ENCODE assay signal across 11 cellular contexts in genomic region chr1:109299087-109299983, GRCh38. TPM values are rescaled to one million over a fixed set of nuclear protein-coding genes. Genes with fewer than 3 reads are reported as not detected.
DNase-seq lines count a peak whose midpoint lies in the region; ATAC-seq and TF ChIP-seq lines count a peak whose summit lies in the region.
"Had no signal": no experiment of that assay in that cellular context is flagged by ENCODE, and none has a peak within 500 bp of the region (broad histone marks: within the 10 kb centered on the region; RNA-seq: fewer than 3 reads in every experiment).

No MANE protein-coding gene starts in this region.

- no peaks in the 10 kb centered on the region for H3K27me3 ChIP-seq in PC-3 (ENCODE audit: low read length)
- peaks cover 0 to 2% (median 0%) of the 10 kb centered on the region in 4 donors for H3K27me3 ChIP-seq in esophagus squamous epithelium

- intact Hi-C loops in PC-3 (cut with micrococcal nuclease) (no loop called here), esophagus squamous epithelium (cut with DNase I) (no loop called here)

- H3K4me1 ChIP-seq in PC-3 (ENCODE audit: insufficient read depth, low read length) (no peaks in the 10 kb centered on the region; the same call in 1 of the 2 replicates), esophagus squamous epithelium (peaks cover 0 to 27% (median 10%) of the 10 kb centered on the region in 3 donors)

- 52 to 55% methylated on average over 11 to 13 of the region's 19 CpGs for WGBS in esophagus squamous epithelium, 2 donors

- no TSS peak for BruUV-seq in PC-3 (replicated peaks; lab: Mats Ljungman, UMichigan)

- no peaks in the 10 kb centered on the region for H3K9me3 Mint-ChIP-seq in nephron
- H3K9me3 Mint-ChIP-seq: CD4-positive, alpha-beta memory T cell had no signal

- DNase-seq in AG04449 (ENCODE audit: low read depth, low spot score) (peak; percentile 91), PC-3 (peak; percentile 36), esophagus squamous epithelium (lab: John Stamatoyannopoulos, UW) (no peak), mesenteric fat pad (ENCODE audit: low spot score) (no peak), DMS153 treated with DMSO at 0.1 percent for 48 hours (lab: John Stamatoyannopoulos, UW; ENCODE audit: unreplicated experiment) (no peak), KG1 (lab: John Stamatoyannopoulos, UW) (no peak), NCI-H446 treated with DMSO at 0.1 percent for 48 hours (lab: John Stamatoyannopoulos, UW) (no peak)
- DNase-seq: activated CD8-positive, alpha-beta memory T cell treated with anti-CD3 and anti-CD28 coated beads, Interleukin-2, amount 10 ng/mL, durations not matched to agents 7 days and 5 days; CD4-positive, alpha-beta memory T cell; NCI-H187 had no signal

- H3K4me1 Mint-ChIP-seq in nephron = peaks cover 20% of the 10 kb centered on the region
- H3K4me1 Mint-ChIP-seq: CD4-positive, alpha-beta memory T cell had no signal

- H3K27ac ChIP-seq in PC-3 (ENCODE audit: low read length) (no peak overlapping the region), esophagus squamous epithelium (peak overlapping the region; percentile 33 to 66 (median 48))

- H3K4me3 ChIP-seq in AG04449 (ENCODE audit: low read depth, low read length) = no peak overlapping the region
- H3K4me3 ChIP-seq in PC-3 (ENCODE audit: low read length) = no peak overlapping the region
- no peak overlapping the region for H3K4me3 ChIP-seq in esophagus squamous epithelium

- no peaks in the 10 kb centered on the region for H3F3A ChIP-seq in PC-3 (ENCODE audit: low read length, unreplicated experiment)

- no peak; the same call in 1 of the 2 replicates for ATAC-seq in PC-3
- ATAC-seq: activated CD8-positive, alpha-beta memory T cell treated with anti-CD3 and anti-CD28 coated beads, Interleukin-2, amount 10 ng/mL, durations not matched to agents 7 days and 5 days had no signal

- peaks cover 8% of the 10 kb centered on the region for H3K27me3 Mint-ChIP-seq in nephron (ENCODE audit: low read depth)

- H3K4me2 ChIP-seq in PC-3 (ENCODE audit: low read length) = no peak overlapping the region; the same call in 1 of the 2 replicates

- CTCF ChIA-PET in AG04449 (lab: Yijun Ruan, JAX) (interaction anchor here (1.4 kb wide), 1 partner anchor 98 kb away, joined by 4 read pairs; the partner anchor contains the start of gene SORT1), PC-3 (lab: Charles Lee) (no interaction called here)

- no peak for TF ChIP-seq POLR2A in esophagus squamous epithelium (IDR thresholded peaks at IDR 0.05)

- no peaks in the 10 kb centered on the region for H4K20me1 ChIP-seq in PC-3 (ENCODE audit: low read length)

- H3K9me2 ChIP-seq in PC-3 (replicated peaks; ENCODE audit: low read length) = no peaks in the 10 kb centered on the region

- TF ChIP-seq CTCF in AG04449 (IDR thresholded peaks at IDR 0.05; ENCODE audit: insufficient read depth, low read length, missing control alignments) = no peak
- no peak for TF ChIP-seq CTCF in PC-3 (conservative IDR thresholded peaks at IDR 0.05; ENCODE audit: low read depth, low read length)
- TF ChIP-seq CTCF in esophagus squamous epithelium (IDR thresholded peaks at IDR 0.05) = no peak
- no peak for TF ChIP-seq CTCF in nephron (IDR thresholded peaks at IDR 0.05; ENCODE audit: unreplicated experiment in 3 of 3)

- H3K27ac Mint-ChIP-seq in nephron = peak overlapping the region; percentile 15 to 83 (median 74)
- H3K27ac Mint-ChIP-seq: activated CD8-positive, alpha-beta memory T cell treated with anti-CD3 and anti-CD28 coated beads, Interleukin-2, amount 10 ng/mL, durations not matched to agents 7 days and 5 days had no signal

- H3K36me3 ChIP-seq in PC-3 (ENCODE audit: low read depth, low read length) = no peaks in the 10 kb centered on the region
- no peaks in the 10 kb centered on the region for H3K36me3 ChIP-seq in esophagus squamous epithelium

- no peaks in the 10 kb centered on the region for H3K79me2 ChIP-seq in PC-3 (ENCODE audit: low read length)

- H3K9me3 ChIP-seq in PC-3 (ENCODE audit: low read length) = no peaks in the 10 kb centered on the region
- H3K9me3 ChIP-seq in esophagus squamous epithelium = no peaks in the 10 kb centered on the region

- POLR2A ChIA-PET in AG04449 (lab: Yijun Ruan, JAX) = no interaction called here
- POLR2A ChIA-PET in PC-3 (lab: Charles Lee; ENCODE audit: unreplicated experiment) = no interaction called here

- H2AFZ ChIP-seq in PC-3 (ENCODE audit: low read length) = no peak overlapping the region; the same call in 1 of the 2 replicates

- H3K36me3 Mint-ChIP-seq in nephron (ENCODE audit: low read depth) = no peaks in the 10 kb centered on the region
- H3K36me3 Mint-ChIP-seq: activated CD8-positive, alpha-beta memory T cell treated with anti-CD3 and anti-CD28 coated beads, Interleukin-2, amount 10 ng/mL, durations not matched to agents 7 days and 5 days; CD4-positive, alpha-beta memory T cell had no signal

- no peak overlapping the region for H3K9ac ChIP-seq in PC-3 (ENCODE audit: low read length)

- H3K4me3 Mint-ChIP-seq in nephron = no peak overlapping the region
- H3K4me3 Mint-ChIP-seq: activated CD8-positive, alpha-beta memory T cell treated with anti-CD3 and anti-CD28 coated beads, Interleukin-2, amount 10 ng/mL, durations not matched to agents 7 days and 5 days; CD4-positive, alpha-beta memory T cell had no signal

RNA-seq across cellular contexts. Expression of gene MYBPHL, which starts 7.5 kb away (rescaled TPM):
- total RNA-seq in PC-3 (2014; rRNA removed) (not detected in 2 replicates), esophagus squamous epithelium (not detected), mesenteric fat pad (not detected)
- total RNA-seq: activated CD8-positive, alpha-beta memory T cell treated with anti-CD3 and anti-CD28 coated beads, Interleukin-2, amount 10 ng/mL, durations not matched to agents 7 days and 5 days; CD4-positive, alpha-beta memory T cell had no signal

RNA-seq across cellular contexts. Expression of gene PSRC1, which starts 16.4 kb away (rescaled TPM):
- total RNA-seq in PC-3 (2014; rRNA removed) (33.8 and 34.5 TPM in 2 replicates), esophagus squamous epithelium (10 to 100 TPM in 1 of 4 donors, 1 to 10 TPM in 3; 2.3 to 13.1 (median 8.7) TPM), mesenteric fat pad (0.90 TPM)

RNA-seq across cellular contexts. Expression of gene CELSR2, which starts 50.0 kb away (rescaled TPM):
- total RNA-seq in PC-3 (2014; rRNA removed) (3.6 and 6.4 TPM in 2 replicates), esophagus squamous epithelium (10 to 100 TPM; 23.4 to 57.2 (median 39.9) TPM), mesenteric fat pad (1.5 TPM)

Comparison
In these comparisons a context has a peak if more than half of its experiments do, and no peak if none do; other contexts are left out.
1. DNase-seq: peak in AG04449 (single experiment) and PC-3 (single experiment); none in esophagus squamous epithelium (single experiment), mesenteric fat pad (single experiment), DMS153 treated with DMSO at 0.1 percent for 48 hours (single experiment), KG1 (single experiment) and NCI-H446 treated with DMSO at 0.1 percent for 48 hours (single experiment).